In genomic region chr17:80101160-80101945, GRCh38 we compare ENCODE assay signal across 1 cellular context.
TF ChIP-seq lines count a peak whose summit lies in the region.

TSS of gene GAA (plus strand) at chr17:80101581. CDS start at chr17:80104587, 3,006 bp downstream.

TF ChIP-seq in K562, 482 proteins besides CTCF, POLR2A, EP300 and RAD21 (continued from another document and continues in another):
- TF ChIP-seq PHF8 (IDR thresholded peaks at IDR 0.05; ENCODE audit: borderline replicate concordance, low read length) (peak; percentile 87; the same call in 1 of the 2 replicates), ZFX (CRISPR knock-in tag; IDR thresholded peaks at IDR 0.05) (peak; percentile 85), MEIS2 (IDR thresholded peaks at IDR 0.05; ENCODE audit: partially characterized antibody) (peak; percentile 63), ZNF316 (IDR thresholded peaks at IDR 0.05) (no peak), ZKSCAN8 (CRISPR knock-in tag; IDR thresholded peaks at IDR 0.05) (no peak), HNRNPUL1 (IDR thresholded peaks at IDR 0.05; ENCODE audit: low read length) (no peak), BCOR (IDR thresholded peaks at IDR 0.05) (peak; percentile 89), ZNF280A (IDR thresholded peaks at IDR 0.05; ENCODE audit: low read depth, partially characterized antibody) (no peak), NFE2L1 (tag; IDR thresholded peaks at IDR 0.05; ENCODE audit: borderline replicate concordance, low read depth) (no peak), ZNF766 (CRISPR knock-in tag; conservative IDR thresholded peaks at IDR 0.05) (peak; percentile 54; the same call in 1 of the 2 replicates), ZBTB43 (CRISPR knock-in tag; IDR thresholded peaks at IDR 0.05) (0 out of 2 replicates have a peak, but pooled peaks have one; percentile 36), ZKSCAN1 (IDR thresholded peaks at IDR 0.05; ENCODE audit: low read depth, low read length) (no peak), CSDE1 (IDR thresholded peaks at IDR 0.05) (no peak), NCOA1 (IDR thresholded peaks at IDR 0.05; ENCODE audit: low read depth) (no peak), SOX6 (IDR thresholded peaks at IDR 0.05) (0 out of 2 replicates have a peak, but pooled peaks have one; percentile 19), JUNB (CRISPR knock-in tag; conservative IDR thresholded peaks at IDR 0.05) (no peak), NR2F6 (CRISPR knock-in tag; IDR thresholded peaks at IDR 0.05) (0 out of 2 replicates have a peak, but pooled peaks have one; percentile 69), TEAD4 (IDR thresholded peaks at IDR 0.05; ENCODE audit: low read length) (no peak), TEAD4 (CRISPR knock-in tag; IDR thresholded peaks at IDR 0.05; ENCODE audit: borderline replicate concordance) (no peak), RB1 (IDR thresholded peaks at IDR 0.05; ENCODE audit: low read depth) (peak; percentile 94; the same call in 1 of the 2 replicates), HMBOX1 (IDR thresholded peaks at IDR 0.05) (no peak), XRCC5 (IDR thresholded peaks at IDR 0.05; ENCODE audit: low read depth, low read length) (no peak), FOS (IDR thresholded peaks at IDR 0.05; ENCODE audit: extremely low read depth, insufficient read length) (peak; percentile 41), CREB3L1 (IDR thresholded peaks at IDR 0.05; ENCODE audit: borderline replicate concordance, low read depth) (0 out of 2 replicates have a peak, but pooled peaks have one; percentile 61), TAF1 (IDR thresholded peaks at IDR 0.05; ENCODE audit: control insufficient read depth, extremely low read depth, insufficient read depth, low read length, severe bottlenecking) (peak; percentile 17), ZNF146 (CRISPR knock-in tag; IDR thresholded peaks at IDR 0.05; ENCODE audit: unreplicated experiment) (no peak), TSHZ1 (CRISPR knock-in tag; IDR thresholded peaks at IDR 0.05) (no peak), HINFP (tag; conservative IDR thresholded peaks at IDR 0.05; ENCODE audit: low read depth) (no peak), KAT7 (CRISPR knock-in tag; IDR thresholded peaks at IDR 0.05; ENCODE audit: borderline replicate concordance) (no peak), ZNF764 (CRISPR knock-in tag; IDR thresholded peaks at IDR 0.05; ENCODE audit: low read depth) (no peak), DDX20 (tag; IDR thresholded peaks at IDR 0.05; ENCODE audit: low read depth) (no peak), SAFB (IDR thresholded peaks at IDR 0.05; ENCODE audit: borderline replicate concordance, low read depth, low read length) (peak; percentile 92), ZNF655 (CRISPR knock-in tag; IDR thresholded peaks at IDR 0.05) (no peak), KLF13 (tag; IDR thresholded peaks at IDR 0.05; ENCODE audit: borderline replicate concordance, low read depth) (no peak), CHD7 (IDR thresholded peaks at IDR 0.05; ENCODE audit: low read depth, low read length) (no peak), ELF2 (CRISPR knock-in tag; IDR thresholded peaks at IDR 0.05) (0 out of 2 replicates have a peak, but pooled peaks have one; percentile 31)
